In the genomic region with DNA sequence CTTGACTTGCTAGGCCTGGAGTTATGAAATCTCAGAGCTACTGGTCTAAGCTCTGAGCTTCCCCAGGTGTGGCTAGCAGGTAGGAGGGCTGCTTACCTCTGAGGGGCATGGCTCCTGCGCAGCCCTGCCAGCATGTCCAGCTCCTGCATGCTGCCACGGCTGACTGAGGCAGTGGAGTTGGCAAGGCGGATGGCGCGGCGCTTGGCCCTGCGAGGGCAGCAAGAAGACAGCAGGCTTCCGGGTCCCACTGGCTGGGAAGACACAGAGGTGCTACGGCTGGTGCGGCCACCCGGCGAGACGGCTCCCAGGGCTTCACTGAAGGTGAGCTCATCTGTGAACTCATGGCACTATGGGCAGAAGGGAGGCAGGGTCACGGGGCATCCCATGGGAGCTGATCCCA, we compare ENCODE assay signal across 3 cellular contexts.
"Had no signal": no experiment of that assay in that cellular context is flagged by ENCODE, and none has a peak within 500 bp of the region (broad histone marks: within the 10 kb centered on the region; RNA-seq: fewer than 3 reads in every experiment).

No MANE protein-coding gene starts in this region.

- ATAC-seq: GM12878 had no signal

- H3K4me3 ChIP-seq: GM12878 had no signal

- DNase-seq: GDM1, GF-D8 had no signal
